1 cellular context compared by ENCODE assay signal in the genomic region with DNA sequence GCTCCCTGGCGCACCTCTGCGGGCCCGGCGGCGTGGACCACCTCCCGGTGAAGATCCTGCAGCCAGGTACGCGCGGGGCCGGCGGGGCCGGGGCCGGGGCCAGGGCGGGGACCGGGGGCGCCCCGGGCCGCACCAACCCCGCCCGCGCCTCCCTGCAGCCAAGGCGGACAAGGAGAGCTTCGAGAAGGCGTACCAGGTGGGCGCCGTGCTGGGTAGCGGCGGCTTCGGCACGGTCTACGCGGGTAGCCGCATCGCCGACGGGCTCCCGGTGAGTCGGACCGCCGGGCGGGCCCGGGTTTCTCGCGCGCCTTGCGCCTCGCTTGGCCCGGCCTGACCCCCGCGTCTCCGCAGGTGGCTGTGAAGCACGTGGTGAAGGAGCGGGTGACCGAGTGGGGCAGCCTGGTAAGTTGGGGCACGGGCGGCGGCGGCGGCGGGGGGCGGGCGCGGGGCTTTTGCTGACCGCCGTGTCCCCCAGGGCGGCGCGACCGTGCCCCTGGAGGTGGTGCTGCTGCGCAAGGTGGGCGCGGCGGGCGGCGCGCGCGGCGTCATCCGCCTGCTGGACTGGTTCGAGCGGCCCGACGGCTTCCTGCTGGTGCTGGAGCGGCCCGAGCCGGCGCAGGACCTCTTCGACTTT.
TF ChIP-seq lines count a peak whose summit lies in the region.

No MANE protein-coding gene starts in this region.

TF ChIP-seq in GM12878, 131 proteins besides CTCF, POLR2A, EP300 and RAD21:
- TF ChIP-seq, protein P1, sequence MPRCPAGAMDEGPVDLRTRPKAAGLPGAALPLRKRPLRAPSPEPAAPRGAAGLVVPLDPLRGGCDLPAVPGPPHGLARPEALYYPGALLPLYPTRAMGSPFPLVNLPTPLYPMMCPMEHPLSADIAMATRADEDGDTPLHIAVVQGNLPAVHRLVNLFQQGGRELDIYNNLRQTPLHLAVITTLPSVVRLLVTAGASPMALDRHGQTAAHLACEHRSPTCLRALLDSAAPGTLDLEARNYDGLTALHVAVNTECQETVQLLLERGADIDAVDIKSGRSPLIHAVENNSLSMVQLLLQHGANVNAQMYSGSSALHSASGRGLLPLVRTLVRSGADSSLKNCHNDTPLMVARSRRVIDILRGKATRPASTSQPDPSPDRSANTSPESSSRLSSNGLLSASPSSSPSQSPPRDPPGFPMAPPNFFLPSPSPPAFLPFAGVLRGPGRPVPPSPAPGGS (IDR thresholded peaks at IDR 0.05; ENCODE audit: borderline replicate concordance, insufficient read depth, low read depth, low read length, poor library complexity, severe bottlenecking), result peak; percentile 7
- TF ChIP-seq, protein P2, sequence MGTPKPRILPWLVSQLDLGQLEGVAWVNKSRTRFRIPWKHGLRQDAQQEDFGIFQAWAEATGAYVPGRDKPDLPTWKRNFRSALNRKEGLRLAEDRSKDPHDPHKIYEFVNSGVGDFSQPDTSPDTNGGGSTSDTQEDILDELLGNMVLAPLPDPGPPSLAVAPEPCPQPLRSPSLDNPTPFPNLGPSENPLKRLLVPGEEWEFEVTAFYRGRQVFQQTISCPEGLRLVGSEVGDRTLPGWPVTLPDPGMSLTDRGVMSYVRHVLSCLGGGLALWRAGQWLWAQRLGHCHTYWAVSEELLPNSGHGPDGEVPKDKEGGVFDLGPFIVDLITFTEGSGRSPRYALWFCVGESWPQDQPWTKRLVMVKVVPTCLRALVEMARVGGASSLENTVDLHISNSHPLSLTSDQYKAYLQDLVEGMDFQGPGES (IDR thresholded peaks at IDR 0.05), result no peak
- TF ChIP-seq CHD4 (IDR thresholded peaks at IDR 0.05), result no peak
- no peak for TF ChIP-seq ZZZ3 (IDR thresholded peaks at IDR 0.05; ENCODE audit: control insufficient read depth, insufficient read length, low read depth)
- TF ChIP-seq POU2F2 (IDR thresholded peaks at IDR 0.05; ENCODE audit: borderline replicate concordance, low read depth, low read length), result no peak
- peak in 1 of 2 experiments; percentile 54; a peak in 1 of 4 replicates for TF ChIP-seq BHLHE40 (IDR thresholded peaks at IDR 0.05; ENCODE audit: borderline replicate concordance in 1 of 2, low read depth in 2 of 2, low read length in 1 of 2)
- no peak for TF ChIP-seq NFIC (IDR thresholded peaks at IDR 0.05; ENCODE audit: low read depth, low read length)
- 0 out of 2 replicates have a peak, but pooled peaks have one; percentile 10 for TF ChIP-seq CHD2 (IDR thresholded peaks at IDR 0.05; ENCODE audit: borderline replicate concordance, low read depth, low read length)
- no peak for TF ChIP-seq HDGF (IDR thresholded peaks at IDR 0.05)
- no peak for TF ChIP-seq IKZF1 (conservative IDR thresholded peaks at IDR 0.05)
TF ChIP-seq in GM12878: peak in this region for 3.
